ENCODE assay signal across 8 cellular contexts in the genomic region with DNA sequence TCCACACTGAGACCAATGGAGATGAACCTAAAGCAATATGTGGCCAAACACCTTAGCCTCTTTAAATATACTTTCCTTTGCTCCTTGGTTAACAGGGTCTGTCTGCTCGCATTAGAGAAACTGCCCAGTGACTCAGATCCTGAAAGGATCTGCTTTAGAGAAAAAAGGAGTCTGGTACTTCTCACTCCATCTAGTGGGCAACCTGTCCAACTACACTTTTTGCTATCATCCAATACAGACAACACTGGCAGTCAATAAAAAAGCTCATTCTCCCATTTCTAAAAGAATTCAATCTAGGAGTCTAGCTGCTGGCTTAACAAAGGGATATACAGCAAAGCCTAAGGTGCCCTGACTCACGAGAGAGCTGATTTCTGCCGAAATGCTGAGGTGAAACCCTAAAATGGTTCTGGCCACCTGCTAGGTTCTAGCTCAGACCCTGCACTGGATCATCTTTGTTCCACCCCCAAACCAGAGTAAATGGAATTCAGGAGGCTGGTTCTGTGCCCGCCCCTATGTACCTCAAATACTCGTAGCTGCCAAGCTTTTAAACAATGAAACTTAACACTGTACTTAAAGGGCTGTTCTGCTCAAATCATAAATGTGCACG. TPM values are rescaled to one million over a fixed set of nuclear protein-coding genes. Genes with fewer than 3 reads are reported as not detected.
DNase-seq lines count a peak whose midpoint lies in the region; ATAC-seq and TF ChIP-seq lines count a peak whose summit lies in the region.

No MANE protein-coding gene starts in this region.

- no peak for ATAC-seq in GM18498 (IDR thresholded peaks at IDR 0.05; ENCODE audit: unreplicated experiment)

- TF ChIP-seq POLR2A in tibial nerve (IDR thresholded peaks at IDR 0.05): no peak

- peaks cover 0 to 21% (median 0%) of the 10 kb centered on the region in 4 donors for H3K4me1 ChIP-seq in tibial nerve

- no peak overlapping the region for H3K4me3 ChIP-seq in tibial nerve

- H3K27me3 ChIP-seq in tibial nerve: no peaks in the 10 kb centered on the region

- no peaks in the 10 kb centered on the region for H3K9me3 ChIP-seq in tibial nerve

- DNase-seq in NCI-H1092 treated with DMSO at 0.1 percent for 48 hours (lab: John Stamatoyannopoulos, UW) (peak; percentile 7), NCI-H1092 (lab: John Stamatoyannopoulos, UW) (no peak), HPDE6-E6E7 (ENCODE audit: extremely low spot score) (peak; percentile 62), OCI-M1 (lab: John Stamatoyannopoulos, UW) (peak; percentile 85), left kidney (ENCODE audit: low read depth, low spot score) (peak; percentile 75), tibial nerve (ENCODE audit: low spot score in 2 of 2) (no peak)
- DNase-seq in central memory CD4-positive, alpha-beta T cell: peak; percentile 57

- H3K36me3 ChIP-seq in tibial nerve: peaks cover 0 to 45% (median 0%) of the 10 kb centered on the region in 3 donors

- TF ChIP-seq EP300 in tibial nerve (IDR thresholded peaks at IDR 0.05): no peak

- 27 to 29% methylated on average over 6 of the region's 6 CpGs for WGBS in tibial nerve, 2 donors

- H3K27ac ChIP-seq in tibial nerve: peak overlapping the region in 1 of 4 donors; percentile 33

- TF ChIP-seq CTCF in tibial nerve (IDR thresholded peaks at IDR 0.05): peak; percentile 62 to 83 (median 78)

RNA-seq across cellular contexts. Expression of gene GNL1, which starts 11.5 kb away (rescaled TPM):
- total RNA-seq in tibial nerve: 10 to 100 TPM; 38.1 to 45.2 (median 44.3) TPM

RNA-seq across cellular contexts. Expression of gene PRR3, which starts 12.3 kb away (rescaled TPM):
- total RNA-seq in tibial nerve: 10 to 100 TPM in 1 of 4 donors, 1 to 10 TPM in 3; 8.0 to 10.3 (median 8.8) TPM

RNA-seq across cellular contexts. Expression of gene ABCF1, which starts 26.5 kb away (rescaled TPM):
- total RNA-seq in tibial nerve: 10 to 100 TPM; 31.4 to 64.5 (median 36.9) TPM

RNA-seq across cellular contexts. Expression of gene HLA-E, which starts 55.5 kb away (rescaled TPM):
- total RNA-seq in tibial nerve: 100 to 1,000 TPM; 483 to 900 (median 631) TPM

Comparison
In these comparisons a context has a peak if more than half of its experiments do, and no peak if none do; other contexts are left out.
1. DNase-seq: peak in NCI-H1092 treated with DMSO at 0.1 percent for 48 hours (single experiment), HPDE6-E6E7 (single experiment), OCI-M1 (single experiment), central memory CD4-positive, alpha-beta T cell (single experiment) and left kidney (single experiment); none in NCI-H1092 (single experiment) and tibial nerve (0 of 2).